ENCODE assay signal across 1 cellular context in the genomic region with DNA sequence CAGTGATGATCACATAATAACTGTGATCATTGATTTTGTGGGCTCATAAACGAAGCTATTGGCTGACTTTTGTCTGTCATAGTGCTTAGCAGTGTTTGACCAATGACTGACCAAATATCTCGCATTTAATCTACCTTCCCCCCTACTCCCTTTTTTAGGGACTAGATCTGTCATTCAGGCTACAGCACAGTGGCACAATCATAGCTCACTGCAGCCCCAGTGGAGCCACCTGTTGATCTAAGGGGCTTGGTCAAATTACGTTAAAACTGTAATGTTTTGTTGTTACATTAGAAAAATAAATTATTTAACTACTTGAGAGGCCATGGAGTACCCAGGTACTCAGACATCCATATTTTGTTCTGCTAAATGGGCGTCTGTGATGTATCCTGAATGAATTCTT.
TF ChIP-seq lines count a peak whose summit lies in the region.

No MANE protein-coding gene starts in this region.

TF ChIP-seq in WTC11, 78 proteins besides CTCF, POLR2A, EP300 and RAD21:
- TF ChIP-seq GRHL2 (CRISPR knock-in tag; IDR thresholded peaks at IDR 0.05; ENCODE audit: insufficient replicate concordance, severe bottlenecking) (no peak), OVOL2 (CRISPR knock-in tag; IDR thresholded peaks at IDR 0.05; ENCODE audit: borderline replicate concordance) (no peak), JUN (CRISPR knock-in tag; IDR thresholded peaks at IDR 0.05) (no peak), SMAD4 (CRISPR knock-in tag; IDR thresholded peaks at IDR 0.05) (no peak), KAT7 (CRISPR knock-in tag; IDR thresholded peaks at IDR 0.05; ENCODE audit: borderline replicate concordance) (no peak), USF2 (CRISPR knock-in tag; IDR thresholded peaks at IDR 0.05) (no peak), ZNF138 (CRISPR knock-in tag; conservative IDR thresholded peaks at IDR 0.05) (no peak), ZNF263 (CRISPR knock-in tag; IDR thresholded peaks at IDR 0.05; ENCODE audit: low read depth) (no peak), ZNF232 (CRISPR knock-in tag; IDR thresholded peaks at IDR 0.05) (no peak), FOXJ3 (CRISPR knock-in tag; IDR thresholded peaks at IDR 0.05; ENCODE audit: borderline replicate concordance) (no peak), ZNF423 (CRISPR knock-in tag; IDR thresholded peaks at IDR 0.05) (no peak), PRRX2 (CRISPR knock-in tag; IDR thresholded peaks at IDR 0.05) (no peak), NFE2L1 (CRISPR knock-in tag; IDR thresholded peaks at IDR 0.05) (no peak), E2F1 (CRISPR knock-in tag; IDR thresholded peaks at IDR 0.05) (no peak), TCF7 (CRISPR knock-in tag; IDR thresholded peaks at IDR 0.05; ENCODE audit: low read depth) (no peak)
- TF ChIP-seq, protein P1, sequence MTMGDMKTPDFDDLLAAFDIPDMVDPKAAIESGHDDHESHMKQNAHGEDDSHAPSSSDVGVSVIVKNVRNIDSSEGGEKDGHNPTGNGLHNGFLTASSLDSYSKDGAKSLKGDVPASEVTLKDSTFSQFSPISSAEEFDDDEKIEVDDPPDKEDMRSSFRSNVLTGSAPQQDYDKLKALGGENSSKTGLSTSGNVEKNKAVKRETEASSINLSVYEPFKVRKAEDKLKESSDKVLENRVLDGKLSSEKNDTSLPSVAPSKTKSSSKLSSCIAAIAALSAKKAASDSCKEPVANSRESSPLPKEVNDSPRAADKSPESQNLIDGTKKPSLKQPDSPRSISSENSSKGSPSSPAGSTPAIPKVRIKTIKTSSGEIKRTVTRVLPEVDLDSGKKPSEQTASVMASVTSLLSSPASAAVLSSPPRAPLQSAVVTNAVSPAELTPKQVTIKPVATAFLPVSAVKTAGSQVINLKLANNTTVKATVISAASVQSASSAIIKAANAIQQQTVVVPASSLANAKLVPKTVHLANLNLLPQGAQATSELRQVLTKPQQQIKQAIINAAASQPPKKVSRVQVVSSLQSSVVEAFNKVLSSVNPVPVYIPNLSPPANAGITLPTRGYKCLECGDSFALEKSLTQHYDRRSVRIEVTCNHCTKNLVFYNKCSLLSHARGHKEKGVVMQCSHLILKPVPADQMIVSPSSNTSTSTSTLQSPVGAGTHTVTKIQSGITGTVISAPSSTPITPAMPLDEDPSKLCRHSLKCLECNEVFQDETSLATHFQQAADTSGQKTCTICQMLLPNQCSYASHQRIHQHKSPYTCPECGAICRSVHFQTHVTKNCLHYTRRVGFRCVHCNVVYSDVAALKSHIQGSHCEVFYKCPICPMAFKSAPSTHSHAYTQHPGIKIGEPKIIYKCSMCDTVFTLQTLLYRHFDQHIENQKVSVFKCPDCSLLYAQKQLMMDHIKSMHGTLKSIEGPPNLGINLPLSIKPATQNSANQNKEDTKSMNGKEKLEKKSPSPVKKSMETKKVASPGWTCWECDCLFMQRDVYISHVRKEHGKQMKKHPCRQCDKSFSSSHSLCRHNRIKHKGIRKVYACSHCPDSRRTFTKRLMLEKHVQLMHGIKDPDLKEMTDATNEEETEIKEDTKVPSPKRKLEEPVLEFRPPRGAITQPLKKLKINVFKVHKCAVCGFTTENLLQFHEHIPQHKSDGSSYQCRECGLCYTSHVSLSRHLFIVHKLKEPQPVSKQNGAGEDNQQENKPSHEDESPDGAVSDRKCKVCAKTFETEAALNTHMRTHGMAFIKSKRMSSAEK (CRISPR knock-in tag; IDR thresholded peaks at IDR 0.05; ENCODE audit: borderline replicate concordance): no peak
